ENCODE assay signal across 8 cellular contexts in the genomic region with DNA sequence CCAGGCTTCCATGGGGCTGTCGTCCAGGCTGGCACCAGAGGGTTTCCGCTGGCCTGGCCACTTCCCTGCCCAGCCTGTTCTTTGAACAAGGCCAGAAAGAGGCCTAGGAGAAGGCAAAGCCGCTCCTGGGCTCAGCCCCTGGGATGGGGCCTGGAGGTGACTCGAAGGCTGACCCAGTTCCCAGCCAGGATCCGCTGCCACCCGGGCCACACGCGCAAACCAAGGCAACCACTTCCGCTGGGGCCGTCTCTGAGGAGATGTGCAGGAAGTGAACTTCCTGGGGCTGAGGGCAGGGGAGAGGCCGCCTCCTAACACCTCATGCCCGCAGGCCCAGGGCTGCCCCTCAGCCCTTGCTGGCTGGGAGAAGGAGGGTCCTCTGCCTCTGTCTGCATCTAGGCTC. TPM values are rescaled to one million over a fixed set of nuclear protein-coding genes. Genes with fewer than 3 reads are reported as not detected.
A peak's percentile ranks its signal among the peaks of the same experiment; 100 is the strongest.
DNase-seq lines count a peak whose midpoint lies in the region; ATAC-seq and TF ChIP-seq lines count a peak whose summit lies in the region.

No MANE protein-coding gene starts in this region.

- peak; percentile 82 for ATAC-seq in HG02759 (IDR thresholded peaks at IDR 0.05; ENCODE audit: unreplicated experiment)
- ATAC-seq in HG02884 (IDR thresholded peaks at IDR 0.05; ENCODE audit: unreplicated experiment), result no peak
- no peak for ATAC-seq in HG03280 (IDR thresholded peaks at IDR 0.05; ENCODE audit: unreplicated experiment)

- peak overlapping the region; percentile 66 for H3K4me3 Mint-ChIP-seq in T-helper 2 cell treated with Interferon-gamma antibody and Interleukin-4, amounts not matched to agents 5 μg/mL and 100 μg/mL, for 36 hours

- H3K4me1 Mint-ChIP-seq in T-helper 2 cell treated with Interferon-gamma antibody and Interleukin-4, amounts not matched to agents 5 μg/mL and 100 μg/mL, for 36 hours (ENCODE audit: low read depth), result peaks cover 47% of the 10 kb centered on the region

- H3K27me3 ChIP-seq in GM06990 (replicated peaks; ENCODE audit: control insufficient read depth, insufficient read depth, low read length) (no peaks in the 10 kb centered on the region), skeletal muscle tissue (ENCODE audit: control insufficient read depth in 3 of 3, insufficient read depth in 3 of 3, low read length in 3 of 3) (no peaks in the 10 kb centered on the region)

- H3K27ac ChIP-seq in skeletal muscle tissue (ENCODE audit: low read depth, low read length), result peak overlapping the region; percentile 55

- peaks cover 30% of the 10 kb centered on the region for H3K36me3 Mint-ChIP-seq in T-helper 2 cell treated with Interferon-gamma antibody and Interleukin-4, amounts not matched to agents 5 μg/mL and 100 μg/mL, for 36 hours (ENCODE audit: low read depth)

- no peaks in the 10 kb centered on the region for H3K9me3 Mint-ChIP-seq in T-helper 2 cell treated with Interferon-gamma antibody and Interleukin-4, amounts not matched to agents 5 μg/mL and 100 μg/mL, for 36 hours

- no peaks in the 10 kb centered on the region for H3K27me3 Mint-ChIP-seq in T-helper 2 cell treated with Interferon-gamma antibody and Interleukin-4, amounts not matched to agents 5 μg/mL and 100 μg/mL, for 36 hours (ENCODE audit: low read depth)

- H3K9me3 ChIP-seq in skeletal muscle tissue (ENCODE audit: control insufficient read depth in 3 of 3, low read length in 3 of 3), result no peaks in the 10 kb centered on the region

- no peak overlapping the region for H3K4me3 ChIP-seq in GM06990 (replicated peaks; ENCODE audit: low read depth, low read length)
- no peak overlapping the region for H3K4me3 ChIP-seq in skeletal muscle tissue (ENCODE audit: low read length in 3 of 3)

- peak overlapping the region in 2 of 3 donors; percentile 47 to 74 for H3K9ac ChIP-seq in skeletal muscle tissue (ENCODE audit: low read depth in 1 of 3, low read length in 3 of 3)

- peak overlapping the region; percentile 85 for H3K27ac Mint-ChIP-seq in T-helper 2 cell treated with Interferon-gamma antibody and Interleukin-4, amounts not matched to agents 5 μg/mL and 100 μg/mL, for 36 hours

- DNase-seq in GM06990 (ENCODE audit: extremely low read depth, insufficient read length), result peak; percentile 77
- peak; percentile 83 for DNase-seq in T-helper 2 cell treated with Interferon-gamma antibody and Interleukin-4, amounts not matched to agents 5 μg/mL and 100 μg/mL, for 36 hours (ENCODE audit: low spot score)
- DNase-seq in activated naive CD8-positive, alpha-beta T cell treated with anti-CD3 and anti-CD28 coated beads, Interleukin-2, amount 50 U/mL, for 16 hours (ENCODE audit: low read depth, low spot score), result peak; percentile 46
- no peak for DNase-seq in LoVo (ENCODE audit: low spot score)

- no peak for TF ChIP-seq CTCF in GM06990 (IDR thresholded peaks at IDR 0.05; ENCODE audit: insufficient read depth, low read length, poor library complexity, severe bottlenecking)

- H3K4me1 ChIP-seq in skeletal muscle tissue (ENCODE audit: control insufficient read depth in 3 of 3, insufficient read depth in 3 of 3, low read length in 3 of 3), result peaks cover 79 to 96% (median 82%) of the 10 kb centered on the region in 3 donors

- peaks cover 14% of the 10 kb centered on the region for H3K36me3 ChIP-seq in GM06990 (ENCODE audit: control insufficient read depth, insufficient read depth, low read length)
- H3K36me3 ChIP-seq in skeletal muscle tissue (ENCODE audit: control insufficient read depth in 3 of 3, insufficient read depth in 3 of 3, low read length in 3 of 3), result peaks cover 7% of the 10 kb centered on the region in 3 donors

RNA-seq across cellular contexts. Expression of a gene that starts 15.2 kb away (rescaled TPM):
- 16.7 TPM for total RNA-seq in skeletal muscle tissue

RNA-seq across cellular contexts. Expression of a gene that starts 34.6 kb away (rescaled TPM):
- total RNA-seq in skeletal muscle tissue, result 17.2 TPM
